In genomic region chr6:14180609-14181008, GRCh38 we compare ENCODE assay signal across 1 cellular context.
A peak's percentile ranks its signal among the peaks of the same experiment; 100 is the strongest.
TF ChIP-seq lines count a peak whose summit lies in the region.

No MANE protein-coding gene starts in this region.

TF ChIP-seq in K562, 482 proteins besides CTCF, POLR2A, EP300 and RAD21 (continued from another document):
- TF ChIP-seq TSHZ1 (CRISPR knock-in tag; IDR thresholded peaks at IDR 0.05): no peak
- no peak for TF ChIP-seq IRF9 (tag; IDR thresholded peaks at IDR 0.05)
- 0 out of 2 replicates have a peak, but pooled peaks have one; percentile 7 for TF ChIP-seq NFE2 (IDR thresholded peaks at IDR 0.05; ENCODE audit: low read depth)
- TF ChIP-seq KLF10 (CRISPR knock-in tag; IDR thresholded peaks at IDR 0.05): no peak
